ENCODE assay signal across 29 cellular contexts in the genomic region with DNA sequence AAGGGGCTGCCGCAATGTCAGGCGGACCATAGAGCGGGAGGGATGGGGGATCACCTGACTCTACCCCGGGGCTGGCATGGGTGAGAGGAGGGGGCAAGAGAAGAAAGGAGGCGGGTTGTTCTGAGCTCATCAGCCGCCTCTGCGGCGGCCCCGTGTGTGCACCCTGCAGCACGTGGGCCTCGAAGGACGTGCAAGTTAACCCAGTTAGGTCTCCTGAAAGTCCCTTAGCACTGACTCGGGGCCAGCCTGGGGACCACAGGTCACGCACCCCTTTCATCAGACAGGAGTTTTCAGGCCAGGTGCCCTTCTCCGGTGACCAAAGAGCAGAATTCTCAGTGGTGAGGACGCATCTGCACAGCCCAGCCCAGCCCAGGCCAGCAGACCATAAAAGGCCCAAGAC. TPM values are rescaled to one million over a fixed set of nuclear protein-coding genes. Genes with fewer than 3 reads are reported as not detected.
"Had no signal": no experiment of that assay in that cellular context is flagged by ENCODE, and none has a peak within 500 bp of the region (broad histone marks: within the 10 kb centered on the region; RNA-seq: fewer than 3 reads in every experiment).

No MANE protein-coding gene starts in this region.

- H3K27me3 ChIP-seq: right atrium auricular region, testis had no signal

- H3K9me3 Mint-ChIP-seq: activated T-helper 2 cell treated with anti-CD3 and anti-CD28 coated beads, Interferon-gamma antibody, Interleukin-2, Interleukin-4, amounts not matched to agents 10 μg/mL and 5 μg/mL and 100 μg/mL, durations not matched to agents 14 hours and 24 hours and 36 hours; central memory CD8-positive, alpha-beta T cell; neural crest cell had no signal

- H3K4me1 ChIP-seq: right atrium auricular region, testis had no signal

- FAIRE-seq: bronchial epithelial cell, colon, frontal cortex, keratinocyte, urothelium cell line had no signal

- ATAC-seq: activated CD4-positive, alpha-beta T cell treated with anti-CD3 and anti-CD28 coated beads for 36 hours; left colon had no signal

- H3K4me1 Mint-ChIP-seq: activated CD4-positive, alpha-beta T cell treated with anti-CD3 and anti-CD28 coated beads for 36 hours; activated naive CD4-positive, alpha-beta T cell treated with anti-CD3 and anti-CD28 coated beads, Interleukin-2, amount 50 U/mL, for 24 hours; central memory CD8-positive, alpha-beta T cell; mesothelial cell of epicardium; naive B cell; neural crest cell; stimulated activated naive B cell treated with anti-CD40 and anti-IgM and Interleukin-4, amounts not matched to agents 10 μg/mL and 1 μg/mL and 100 μg/mL, for 72 hours had no signal

- H3K36me3 Mint-ChIP-seq: activated naive CD4-positive, alpha-beta T cell treated with anti-CD3 and anti-CD28 coated beads, Interleukin-2, amount 50 U/mL, for 24 hours; mesothelial cell of epicardium had no signal

- H3K36me3 ChIP-seq: right atrium auricular region had no signal

- H3K4me3 ChIP-seq: right atrium auricular region, smooth muscle cell, testis had no signal

- H3K4me3 Mint-ChIP-seq: activated CD4-positive, alpha-beta T cell treated with anti-CD3 and anti-CD28 coated beads for 36 hours; activated naive CD4-positive, alpha-beta T cell treated with anti-CD3 and anti-CD28 coated beads, Interleukin-2, amount 50 U/mL, for 24 hours; central memory CD8-positive, alpha-beta T cell; mesothelial cell of epicardium; neural crest cell; stimulated activated naive B cell treated with anti-CD40 and anti-IgM and Interleukin-4, amounts not matched to agents 10 μg/mL and 1 μg/mL and 100 μg/mL, for 72 hours had no signal

- H3K9me3 ChIP-seq: right atrium auricular region, testis had no signal

- H3K4me2 ChIP-seq: smooth muscle cell had no signal

- H3K27ac Mint-ChIP-seq: activated CD4-positive, alpha-beta T cell treated with anti-CD3 and anti-CD28 coated beads for 36 hours; activated naive CD4-positive, alpha-beta T cell treated with anti-CD3 and anti-CD28 coated beads, Interleukin-2, amount 50 U/mL, for 24 hours; activated T-helper 2 cell treated with anti-CD3 and anti-CD28 coated beads, Interferon-gamma antibody, Interleukin-2, Interleukin-4, amounts not matched to agents 10 μg/mL and 5 μg/mL and 100 μg/mL, durations not matched to agents 14 hours and 24 hours and 36 hours; mesothelial cell of epicardium; stimulated activated naive B cell treated with anti-CD40 and anti-IgM and Interleukin-4, amounts not matched to agents 10 μg/mL and 1 μg/mL and 100 μg/mL, for 72 hours had no signal

- H3K27ac ChIP-seq: right atrium auricular region, testis had no signal

- DNase-seq: activated CD4-positive, alpha-beta T cell treated with anti-CD3 and anti-CD28 coated beads for 36 hours; activated CD4-positive, alpha-beta T cell treated with anti-CD3 and anti-CD28 coated beads, Interleukin-2, amount 50 U/mL, for 4 hours; activated CD4-positive, CD25-positive, alpha-beta regulatory T cell; activated CD8-positive, alpha-beta memory T cell treated with anti-CD3 and anti-CD28 coated beads, Interleukin-2, amount 50 U/mL, for 48 hours; activated T-cell treated with anti-CD3 and anti-CD28 coated beads, Interleukin-2, amount 50 U/mL, for 48 hours; anterior cingulate cortex; effector CD8-positive, alpha-beta T cell; left colon; mammary epithelial cell; naive B cell; occipital lobe; stimulated activated CD4-positive, alpha-beta T cell treated with anti-CD3 and anti-CD28 coated beads, Interleukin-2, amount 100 ng/mL, for 24 hours; stimulated activated naive B cell treated with anti-CD40 and anti-IgM and Interleukin-4, amounts not matched to agents 10 μg/mL and 1 μg/mL and 100 μg/mL, for 72 hours; testis; trophoblast cell had no signal

RNA-seq across cellular contexts. Expression of a gene that starts 58.0 kb away (rescaled TPM):
- total RNA-seq: activated CD4-positive, alpha-beta T cell treated with anti-CD3 and anti-CD28 coated beads for 36 hours; activated CD8-positive, alpha-beta memory T cell treated with anti-CD3 and anti-CD28 coated beads for 36 hours; bronchial epithelial cell; epithelial cell of proximal tubule had no signal
- polyA plus RNA-seq: keratinocyte had no signal
